7 cellular contexts compared by ENCODE assay signal in the genomic region with DNA sequence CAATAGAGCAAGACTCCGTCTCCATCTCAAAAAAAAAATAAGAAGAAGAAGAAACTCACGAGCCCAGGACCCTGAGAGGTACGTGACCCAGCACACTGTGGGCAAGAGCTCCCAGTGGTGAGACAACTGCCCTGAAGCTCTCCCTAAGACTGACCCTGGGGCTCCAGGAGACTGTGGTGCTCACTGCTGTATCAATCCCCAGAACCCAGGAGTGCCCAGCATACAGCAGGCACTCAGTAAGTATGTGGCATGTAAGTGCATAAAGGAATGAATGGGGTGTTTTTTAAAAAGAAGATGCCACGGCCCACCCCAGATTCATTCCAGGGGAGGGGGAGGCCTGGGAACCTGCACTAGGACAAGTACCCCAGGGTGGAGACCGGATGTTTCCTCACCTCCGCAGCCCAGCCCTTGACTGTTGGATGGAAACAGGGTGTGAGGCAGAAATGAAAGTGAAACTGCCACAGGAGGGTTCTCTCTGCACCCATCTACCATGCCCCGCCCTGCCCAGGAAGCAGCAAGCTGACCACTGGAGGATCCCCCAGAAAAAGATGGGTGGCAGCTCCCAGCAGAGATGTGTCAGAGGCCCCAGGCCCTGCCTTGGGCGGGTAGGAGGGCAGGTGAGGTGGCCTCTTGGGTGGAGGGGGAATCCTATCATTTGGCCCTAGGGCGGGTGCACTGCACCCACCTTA. TPM values are rescaled to one million over a fixed set of nuclear protein-coding genes. Genes with fewer than 3 reads are reported as not detected.
DNase-seq lines count a peak whose midpoint lies in the region; ATAC-seq, FAIRE-seq and TF ChIP-seq lines count a peak whose summit lies in the region.

No MANE protein-coding gene starts in this region.

- H2AFZ ChIP-seq in OCI-LY7 (ENCODE audit: low read length) (no peak overlapping the region), neuronal stem cell (ENCODE audit: low read length) (no peak overlapping the region)

- TF ChIP-seq CTCF in OCI-LY7 (conservative IDR thresholded peaks at IDR 0.05; ENCODE audit: low read length) = no peak

- H3K9me2 ChIP-seq in OCI-LY7 (ENCODE audit: insufficient read depth, low read length) = no peaks in the 10 kb centered on the region

- no peak overlapping the region for H2BK120ac ChIP-seq in neuronal stem cell (ENCODE audit: low read depth, low read length)

- ATAC-seq in HG02885 (IDR thresholded peaks at IDR 0.05; ENCODE audit: poor library complexity, unreplicated experiment) = peak; percentile 89

- in situ Hi-C loops in GM18951 (cut with MboI; ENCODE audit: low sequenced_read_pairs, unreplicated experiment) = no loop called here

- H4K8ac ChIP-seq in neuronal stem cell (ENCODE audit: low read depth, low read length) = no peak overlapping the region

- H3K4ac ChIP-seq in neuronal stem cell (ENCODE audit: low read length) = no peak overlapping the region

- CTCF ChIA-PET in OCI-LY7 (lab: Charles Lee; ENCODE audit: unreplicated experiment) = interaction anchor here (0.5 kb wide), 1 partner anchor 113 kb away, joined by 6 read pairs; no protein-coding TSS in a partner anchor

- peak overlapping the region; percentile 49 for H3K23ac ChIP-seq in neuronal stem cell (ENCODE audit: low read depth, low read length, poor library complexity)

- H3K27ac ChIP-seq in OCI-LY7 (ENCODE audit: low read depth, low read length, poor library complexity, severe bottlenecking) = no peak overlapping the region
- no peak overlapping the region for H3K27ac ChIP-seq in neuronal stem cell (replicated peaks; ENCODE audit: low read length)

- H3K36me3 ChIP-seq in OCI-LY7 (ENCODE audit: insufficient read depth, low read length) = no peaks in the 10 kb centered on the region
- H3K36me3 ChIP-seq in neuronal stem cell (replicated peaks in 1 of 2; ENCODE audit: control insufficient read depth in 2 of 2, insufficient read depth in 2 of 2, low read length in 2 of 2) = no peaks in the 10 kb centered on the region

- WGBS in neuronal stem cell (ENCODE audit: extremely low coverage in 2 of 2, insufficient read length in 2 of 2, insufficient replicate concordance in 1 of 2), 2 donors = no CpG with 5 or more reads among the region's 9 CpGs

- H4K91ac ChIP-seq in neuronal stem cell (ENCODE audit: low read depth, low read length, poor library complexity) = no peak overlapping the region

- H2AK5ac ChIP-seq in neuronal stem cell (ENCODE audit: low read depth, low read length) = no peak overlapping the region

- no peak overlapping the region for H3K9ac ChIP-seq in neuronal stem cell (ENCODE audit: low read depth, low read length, poor library complexity)

- FAIRE-seq in urothelium cell line (lab: Jason Lieb, UNC) = no peak

- no TSS peak for BruUV-seq in OCI-LY7 (replicated peaks; lab: Mats Ljungman, UMichigan)

- H2BK12ac ChIP-seq in neuronal stem cell (ENCODE audit: low read length) = no peak overlapping the region

- POLR2A ChIA-PET in OCI-LY7 (lab: Charles Lee) = no interaction called here

- H3K4me3 ChIP-seq in OCI-LY7 (ENCODE audit: low read depth, low read length, poor library complexity, severe bottlenecking) (peak overlapping the region; percentile 39), neuronal stem cell (ENCODE audit: low read length in 2 of 2) (no peak overlapping the region)

- peak overlapping the region; percentile 25 for H3K14ac ChIP-seq in neuronal stem cell (ENCODE audit: low read length)

- TF ChIP-seq POLR2A in GM18951 (IDR thresholded peaks at IDR 0.05; ENCODE audit: extremely low read depth, insufficient read depth, insufficient read length) = peak; percentile 37

- H3K4me1 ChIP-seq in OCI-LY7 (ENCODE audit: insufficient read depth, low read length, poor library complexity, severe bottlenecking) (peaks cover 20% of the 10 kb centered on the region), neuronal stem cell (ENCODE audit: control insufficient read depth in 2 of 2, insufficient read depth in 1 of 2, low read depth in 1 of 2, low read length in 2 of 2) (peaks cover 0 to 10% of the 10 kb centered on the region in 2 donors)

- no peak overlapping the region for H2BK15ac ChIP-seq in neuronal stem cell (ENCODE audit: low read length)

- H2BK5ac ChIP-seq in neuronal stem cell (ENCODE audit: low read length) = no peak overlapping the region

- intact Hi-C loops in OCI-LY7 (cut with micrococcal nuclease; ENCODE audit: unreplicated experiment) = no loop called here

- H3K4me2 ChIP-seq in OCI-LY7 (ENCODE audit: low read length) (peak overlapping the region; percentile 59), neuronal stem cell (ENCODE audit: insufficient read depth, low read length, poor library complexity, severe bottlenecking) (no peak overlapping the region)

- peak; percentile 71 for DNase-seq in OCI-LY7 (ENCODE audit: low spot score)
- peak; percentile 50 for DNase-seq in activated gamma-delta T cell treated with anti-CD3 and anti-CD28 coated beads, Interleukin-2, amount 50 U/mL, for 16 hours (ENCODE audit: low read depth)
- no peak for DNase-seq in neuronal stem cell (ENCODE audit: low spot score)
- DNase-seq in NCI-H446 treated with DMSO at 0.1 percent for 48 hours (lab: John Stamatoyannopoulos, UW) = no peak
- DNase-seq in urothelium cell line (ENCODE audit: low spot score) = no peak

- H3K79me1 ChIP-seq in neuronal stem cell (ENCODE audit: low read depth, low read length) = peaks cover 4% of the 10 kb centered on the region

- H3K79me2 ChIP-seq in OCI-LY7 (ENCODE audit: insufficient read depth, low read depth, low read length) = no peaks in the 10 kb centered on the region

- no peaks in the 10 kb centered on the region; the same call in 1 of the 2 replicates for H4K20me1 ChIP-seq in OCI-LY7 (ENCODE audit: insufficient read depth, low read length)

- H3K18ac ChIP-seq in neuronal stem cell (ENCODE audit: low read length) = no peak overlapping the region

- no peaks in the 10 kb centered on the region for H3K9me3 ChIP-seq in OCI-LY7 (ENCODE audit: low read length)
- H3K9me3 ChIP-seq in neuronal stem cell (replicated peaks in 1 of 2; ENCODE audit: control insufficient read depth in 2 of 2, insufficient read depth in 1 of 2, low read depth in 1 of 2, low read length in 2 of 2) = no peaks in the 10 kb centered on the region

- H3K27me3 ChIP-seq in neuronal stem cell (ENCODE audit: control insufficient read depth in 3 of 3, insufficient read depth in 3 of 3, low read depth in 1 of 3, low read length in 3 of 3) = no peaks in the 10 kb centered on the region

RNA-seq across cellular contexts. Expression of a gene that starts 12.2 kb away (rescaled TPM):
- 17.8 and 25.2 TPM in 2 replicates for total RNA-seq in OCI-LY7 (2014; rRNA removed; shearing (Covaris generic))
- total RNA-seq in OCI-LY7 (2022) = 34.7 and 35.8 TPM in 2 replicates
- 22.2 TPM for polyA plus RNA-seq in neuronal stem cell (2013, experiment 1 of 2)
- 24.0 TPM for polyA plus RNA-seq in neuronal stem cell (2013, experiment 2 of 2)

Comparison
In these comparisons a context has a peak if more than half of its experiments do, and no peak if none do; other contexts are left out.
1. DNase-seq: peak in OCI-LY7 (single experiment) and activated gamma-delta T cell treated with anti-CD3 and anti-CD28 coated beads, Interleukin-2, amount 50 U/mL, for 16 hours (single experiment); none in neuronal stem cell (single experiment), NCI-H446 treated with DMSO at 0.1 percent for 48 hours (single experiment) and urothelium cell line (single experiment).